Comparison of ENCODE assay signal across 9 cellular contexts in the genomic region with DNA sequence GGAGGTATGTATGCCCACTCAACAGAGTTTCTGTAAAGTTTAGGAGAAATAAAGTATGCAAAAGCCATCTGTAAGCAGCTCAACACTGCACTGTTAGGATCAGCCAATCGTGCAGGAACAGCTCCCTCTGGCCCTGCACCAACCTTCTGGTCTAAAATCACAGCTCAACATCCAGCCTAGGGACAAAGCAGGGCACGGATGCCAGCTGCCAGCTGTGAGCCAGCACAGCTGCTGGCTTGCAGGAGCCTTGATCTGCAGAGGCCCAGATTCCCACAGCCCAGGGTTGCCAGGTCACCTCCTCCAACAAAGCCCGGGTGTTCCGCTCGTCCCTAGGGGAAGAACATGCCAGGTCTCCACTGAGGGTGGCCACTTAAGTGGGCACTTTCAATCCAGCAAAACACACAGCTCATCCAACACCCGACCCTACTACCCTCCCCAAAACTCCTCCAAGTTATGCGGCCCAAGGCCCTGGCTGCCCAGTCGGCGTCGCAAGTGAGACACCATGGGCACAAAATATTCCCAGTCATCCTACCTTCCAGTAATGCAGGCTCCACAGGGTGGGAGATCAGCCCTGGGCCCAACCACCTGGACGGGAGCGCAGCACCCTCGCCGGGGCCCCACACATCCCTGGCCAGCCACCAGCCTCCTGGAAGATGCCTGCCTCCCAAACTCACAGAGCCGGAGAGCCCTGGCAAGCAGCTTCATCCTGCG.
DNase-seq lines count a peak whose midpoint lies in the region; ATAC-seq lines count a peak whose summit lies in the region.
"Had no signal": no experiment of that assay in that cellular context is flagged by ENCODE, and none has a peak within 500 bp of the region (broad histone marks: within the 10 kb centered on the region; RNA-seq: fewer than 3 reads in every experiment).

No MANE protein-coding gene starts in this region.

- peak overlapping the region; percentile 68 for H3K27ac ChIP-seq in angular gyrus (ENCODE audit: low read depth, low read length)

- peak; percentile 49 to 92 (median 83) for DNase-seq in head of caudate nucleus
- peak; percentile 93 for DNase-seq in pons (ENCODE audit: low spot score)
- DNase-seq in NCI-H2081 (lab: John Stamatoyannopoulos, UW): no peak
- no peak for DNase-seq in NCI-H146 (lab: John Stamatoyannopoulos, UW)
- no peak for DNase-seq in kidney glomerular epithelial cell (lab: John Stamatoyannopoulos, UW)
- DNase-seq: activated T-cell treated with anti-CD3 and anti-CD28 coated beads, Interleukin-2, amount 50 U/mL, for 4 hours had no signal

- ATAC-seq in HG03521 (IDR thresholded peaks at IDR 0.05; ENCODE audit: unreplicated experiment): no peak
- ATAC-seq: activated T-cell treated with anti-CD3 and anti-CD28 coated beads, Interleukin-2, amount 50 U/mL, for 4 hours had no signal

- intact Hi-C loops in head of caudate nucleus (cut with DNase I): no loop called here

- H3K4me1 ChIP-seq in ES-I3 (ENCODE audit: insufficient read depth, low read length): peaks cover 13% of the 10 kb centered on the region

- H3K9ac ChIP-seq in ES-I3 (ENCODE audit: low read depth, low read length): peak overlapping the region; percentile 56

- no peaks in the 10 kb centered on the region for H3K9me3 ChIP-seq in ES-I3 (ENCODE audit: control insufficient read depth, insufficient read depth, low read length)

- no peaks in the 10 kb centered on the region for H3K36me3 ChIP-seq in ES-I3 (ENCODE audit: insufficient read depth, low read length)

Comparison
In these comparisons a context has a peak if more than half of its experiments do, and no peak if none do; other contexts are left out.
1. DNase-seq: peak in head of caudate nucleus (42 of 42) and pons (single experiment); none in NCI-H2081 (0 of 2), NCI-H146 (single experiment) and kidney glomerular epithelial cell (single experiment).